Comparison of ENCODE assay signal across 22 cellular contexts in genomic region chr2:186560254-186560653, GRCh38.
"Had no signal": no experiment of that assay in that cellular context is flagged by ENCODE, and none has a peak within 500 bp of the region (broad histone marks: within the 10 kb centered on the region; RNA-seq: fewer than 3 reads in every experiment).

No MANE protein-coding gene starts in this region.

- H3K27ac ChIP-seq: ascending aorta, breast epithelium, left ventricle myocardium inferior, tibial artery, VCaP had no signal

- H3K4me3 ChIP-seq: ascending aorta, breast epithelium, left ventricle myocardium inferior, mucosa of descending colon, tibial artery had no signal

- ATAC-seq: activated T-cell treated with anti-CD3 and anti-CD28 coated beads, Interleukin-2, amount 50 U/mL, for 4 hours; mucosa of descending colon had no signal

- DNase-seq: activated CD4-positive, alpha-beta T cell treated with anti-CD3 and anti-CD28 coated beads, Interleukin-2, amount 50 U/mL, for 1 hour; activated CD4-positive, CD25-positive, alpha-beta regulatory T cell treated with anti-CD3 and anti-CD28 coated beads, Interleukin-2, amount 50 U/mL, for 72 hours; activated CD8-positive, alpha-beta memory T cell treated with anti-CD3 and anti-CD28 coated beads, Interleukin-2, amount 50 U/mL, for 4 hours; activated T-cell treated with anti-CD3 and anti-CD28 coated beads, Interleukin-2, amount 50 U/mL, for 4 hours; cortex of kidney; erythroblast; foreskin melanocyte; head of caudate nucleus; left ventricle myocardium inferior; mucosa of descending colon; naive B cell; stimulated activated CD4-positive, alpha-beta T cell treated with anti-CD3 and anti-CD28 coated beads, Interleukin-12 subunit alpha, Interleukin-12 subunit beta, amount 100 ng/mL, for 4 hours; stimulated activated CD4-positive, alpha-beta T cell treated with anti-CD3 and anti-CD28 coated beads, Interleukin-1b, Interleukin-23, amount 100 ng/mL, for 48 hours; stimulated activated CD8-positive, alpha-beta memory T cell treated with anti-CD3 and anti-CD28 coated beads, Interleukin-4, amount 100 ng/mL, for 48 hours; stimulated activated naive CD4-positive, alpha-beta T cell; tibial artery had no signal

- FAIRE-seq: endometrium, keratinocyte, urothelium cell line had no signal

- H3K4me1 ChIP-seq: ascending aorta, breast epithelium, left ventricle myocardium inferior, tibial artery had no signal

- H3K9me3 ChIP-seq: ascending aorta, breast epithelium, mucosa of descending colon, tibial artery had no signal
